2 cellular contexts compared by ENCODE assay signal in the genomic region with DNA sequence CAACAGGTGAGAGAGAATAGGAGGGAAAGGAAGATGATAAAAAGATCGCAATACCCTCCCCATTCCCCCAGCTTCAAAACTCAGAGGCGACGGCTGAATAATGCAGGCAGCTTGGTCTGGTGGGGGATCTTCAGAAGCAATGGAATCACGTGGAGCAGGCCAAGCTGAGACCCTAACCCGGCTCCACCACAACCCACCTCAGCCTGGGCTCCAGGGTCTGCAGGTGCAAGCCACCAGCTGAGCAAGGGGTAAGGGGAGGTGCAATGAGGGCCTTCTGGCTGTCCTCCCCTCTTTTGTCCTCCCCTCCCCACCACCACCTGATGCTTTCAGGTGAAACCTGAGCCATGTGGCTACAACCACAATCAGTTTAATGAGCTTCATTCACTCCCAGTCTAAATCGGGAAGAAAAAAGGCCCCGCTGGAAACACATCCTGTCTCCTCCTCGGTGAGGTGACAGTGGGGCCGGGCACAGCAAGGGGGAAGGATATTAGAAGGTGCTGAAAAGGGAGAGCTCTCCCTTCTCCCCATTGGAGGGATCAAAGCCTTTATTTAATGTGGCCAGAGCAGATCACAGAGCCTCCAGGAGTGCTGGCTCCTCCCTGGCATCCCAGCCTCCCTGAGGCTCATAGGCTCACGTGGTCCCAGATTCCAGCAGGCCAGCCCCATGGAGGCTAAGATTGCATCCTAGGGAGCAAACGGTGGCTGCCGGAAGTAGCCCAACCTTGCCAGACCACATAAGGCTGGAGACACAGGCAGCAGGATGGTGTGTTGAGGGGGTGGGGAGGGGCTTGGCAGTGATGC.
TF ChIP-seq lines count a peak whose summit lies in the region.

No MANE protein-coding gene starts in this region.

TF ChIP-seq in Ishikawa, 13 proteins besides CTCF, POLR2A, EP300 and RAD21 (continued from another document):
- TF ChIP-seq CREB1 (IDR thresholded peaks at IDR 0.05; ENCODE audit: low read depth) (no peak), YY1 (IDR thresholded peaks at IDR 0.05; ENCODE audit: low read depth) (peak; percentile 17; the same call in 1 of the 2 replicates), TAF1 (IDR thresholded peaks at IDR 0.05; ENCODE audit: low read depth) (peak; percentile 50; the same call in 1 of the 2 replicates), TEAD4 (IDR thresholded peaks at IDR 0.05) (peak; percentile 76), NFIC (IDR thresholded peaks at IDR 0.05) (peak; percentile 57)
- TF ChIP-seq, protein P1, sequence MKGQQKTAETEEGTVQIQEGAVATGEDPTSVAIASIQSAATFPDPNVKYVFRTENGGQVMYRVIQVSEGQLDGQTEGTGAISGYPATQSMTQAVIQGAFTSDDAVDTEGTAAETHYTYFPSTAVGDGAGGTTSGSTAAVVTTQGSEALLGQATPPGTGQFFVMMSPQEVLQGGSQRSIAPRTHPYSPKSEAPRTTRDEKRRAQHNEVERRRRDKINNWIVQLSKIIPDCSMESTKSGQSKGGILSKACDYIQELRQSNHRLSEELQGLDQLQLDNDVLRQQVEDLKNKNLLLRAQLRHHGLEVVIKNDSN (IDR thresholded peaks at IDR 0.05) = peak; percentile 93
- TF ChIP-seq, protein P2, sequence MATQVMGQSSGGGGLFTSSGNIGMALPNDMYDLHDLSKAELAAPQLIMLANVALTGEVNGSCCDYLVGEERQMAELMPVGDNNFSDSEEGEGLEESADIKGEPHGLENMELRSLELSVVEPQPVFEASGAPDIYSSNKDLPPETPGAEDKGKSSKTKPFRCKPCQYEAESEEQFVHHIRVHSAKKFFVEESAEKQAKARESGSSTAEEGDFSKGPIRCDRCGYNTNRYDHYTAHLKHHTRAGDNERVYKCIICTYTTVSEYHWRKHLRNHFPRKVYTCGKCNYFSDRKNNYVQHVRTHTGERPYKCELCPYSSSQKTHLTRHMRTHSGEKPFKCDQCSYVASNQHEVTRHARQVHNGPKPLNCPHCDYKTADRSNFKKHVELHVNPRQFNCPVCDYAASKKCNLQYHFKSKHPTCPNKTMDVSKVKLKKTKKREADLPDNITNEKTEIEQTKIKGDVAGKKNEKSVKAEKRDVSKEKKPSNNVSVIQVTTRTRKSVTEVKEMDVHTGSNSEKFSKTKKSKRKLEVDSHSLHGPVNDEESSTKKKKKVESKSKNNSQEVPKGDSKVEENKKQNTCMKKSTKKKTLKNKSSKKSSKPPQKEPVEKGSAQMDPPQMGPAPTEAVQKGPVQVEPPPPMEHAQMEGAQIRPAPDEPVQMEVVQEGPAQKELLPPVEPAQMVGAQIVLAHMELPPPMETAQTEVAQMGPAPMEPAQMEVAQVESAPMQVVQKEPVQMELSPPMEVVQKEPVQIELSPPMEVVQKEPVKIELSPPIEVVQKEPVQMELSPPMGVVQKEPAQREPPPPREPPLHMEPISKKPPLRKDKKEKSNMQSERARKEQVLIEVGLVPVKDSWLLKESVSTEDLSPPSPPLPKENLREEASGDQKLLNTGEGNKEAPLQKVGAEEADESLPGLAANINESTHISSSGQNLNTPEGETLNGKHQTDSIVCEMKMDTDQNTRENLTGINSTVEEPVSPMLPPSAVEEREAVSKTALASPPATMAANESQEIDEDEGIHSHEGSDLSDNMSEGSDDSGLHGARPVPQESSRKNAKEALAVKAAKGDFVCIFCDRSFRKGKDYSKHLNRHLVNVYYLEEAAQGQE (IDR thresholded peaks at IDR 0.05; ENCODE audit: low read depth) = no peak
TF ChIP-seq in Ishikawa: peak in this region for 9.

TF ChIP-seq in H1, 55 proteins besides CTCF, POLR2A, EP300 and RAD21 (continued from another document and continues in another):
- TF ChIP-seq ATF2 (IDR thresholded peaks at IDR 0.05; ENCODE audit: low read length) (no peak), TEAD4 (IDR thresholded peaks at IDR 0.05; ENCODE audit: low read depth, low read length) (peak; percentile 65; the same call in 1 of the 2 replicates), BCL11A (IDR thresholded peaks at IDR 0.05; ENCODE audit: low read depth in 2 of 2, low read length in 2 of 2) (no peak), KDM5A (IDR thresholded peaks at IDR 0.05; ENCODE audit: low read length) (no peak), BRCA1 (IDR thresholded peaks at IDR 0.05; ENCODE audit: low read depth, low read length) (no peak), SRF (IDR thresholded peaks at IDR 0.05; ENCODE audit: low read depth, low read length) (peak; percentile 52), CBX8 (IDR thresholded peaks at IDR 0.05; ENCODE audit: borderline replicate concordance, low read depth, low read length) (no peak), RFX5 (IDR thresholded peaks at IDR 0.05; ENCODE audit: borderline replicate concordance, low read depth, low read length) (no peak), CHD7 (IDR thresholded peaks at IDR 0.05; ENCODE audit: insufficient replicate concordance, low read length) (no peak), CREB1 (IDR thresholded peaks at IDR 0.05) (no peak), SP1 (IDR thresholded peaks at IDR 0.05; ENCODE audit: low read depth, low read length) (no peak), SIN3A (conservative IDR thresholded peaks at IDR 0.05 in 1 of 2, IDR thresholded peaks at IDR 0.05 in 1 of 2; ENCODE audit: low read depth in 1 of 2, low read length in 2 of 2) (no peak), FOSL1 (IDR thresholded peaks at IDR 0.05; ENCODE audit: insufficient read depth, low read depth, low read length) (no peak), TAF1 (IDR thresholded peaks at IDR 0.05; ENCODE audit: low read depth, low read length) (peak; percentile 39; the same call in 1 of the 2 replicates), GABPA (IDR thresholded peaks at IDR 0.05; ENCODE audit: borderline replicate concordance, insufficient read depth, low read length) (no peak), ATF3 (IDR thresholded peaks at IDR 0.05; ENCODE audit: insufficient read depth, low read depth, low read length) (no peak), YY1 (IDR thresholded peaks at IDR 0.05; ENCODE audit: low read depth, low read length) (no peak), SP4 (IDR thresholded peaks at IDR 0.05; ENCODE audit: low read length) (no peak), MAX (IDR thresholded peaks at IDR 0.05) (peak; percentile 41), JUN (IDR thresholded peaks at IDR 0.05; ENCODE audit: low read depth, low read length) (no peak), HDAC2 (IDR thresholded peaks at IDR 0.05; ENCODE audit: borderline replicate concordance in 1 of 2, low read depth in 2 of 2, low read length in 2 of 2) (no peak), POLR2AphosphoS5 (IDR thresholded peaks at IDR 0.05; ENCODE audit: low read depth, low read length) (no peak), CTBP2 (IDR thresholded peaks at IDR 0.05; ENCODE audit: borderline replicate concordance, insufficient read depth, insufficient read length, low read length) (peak; percentile 10), EZH2 (IDR thresholded peaks at IDR 0.05; ENCODE audit: low read depth, low read length, severe bottlenecking) (no peak), ZNF274 (IDR thresholded peaks at IDR 0.05; ENCODE audit: borderline replicate concordance, extremely low read depth, low read length) (no peak), POU5F1 (IDR thresholded peaks at IDR 0.05; ENCODE audit: low read depth, low read length) (no peak), MAFK (IDR thresholded peaks at IDR 0.05; ENCODE audit: low read depth, low read length) (no peak), TAF7 (optimal IDR thresholded peaks at IDR 0.05; ENCODE audit: borderline replicate concordance, low read depth, low read length) (no peak), SIX5 (IDR thresholded peaks at IDR 0.05; ENCODE audit: low read depth, low read length) (no peak), PHF8 (conservative IDR thresholded peaks at IDR 0.05; ENCODE audit: low read depth, low read length) (no peak), RNF2 (IDR thresholded peaks at IDR 0.05; ENCODE audit: borderline replicate concordance, low read depth, low read length, missing control alignments, poor library complexity, severe bottlenecking) (no peak), TCF12 (IDR thresholded peaks at IDR 0.05; ENCODE audit: low read depth, low read length) (0 out of 2 replicates have a peak, but pooled peaks have one; percentile 77), JUND (IDR thresholded peaks at IDR 0.05; ENCODE audit: low read length) (no peak), SAP30 (IDR thresholded peaks at IDR 0.05; ENCODE audit: insufficient read depth, insufficient replicate concordance, low read length) (no peak), HDAC6 (IDR thresholded peaks at IDR 0.05; ENCODE audit: low read depth, low read length) (no peak)
- TF ChIP-seq, protein P3, sequence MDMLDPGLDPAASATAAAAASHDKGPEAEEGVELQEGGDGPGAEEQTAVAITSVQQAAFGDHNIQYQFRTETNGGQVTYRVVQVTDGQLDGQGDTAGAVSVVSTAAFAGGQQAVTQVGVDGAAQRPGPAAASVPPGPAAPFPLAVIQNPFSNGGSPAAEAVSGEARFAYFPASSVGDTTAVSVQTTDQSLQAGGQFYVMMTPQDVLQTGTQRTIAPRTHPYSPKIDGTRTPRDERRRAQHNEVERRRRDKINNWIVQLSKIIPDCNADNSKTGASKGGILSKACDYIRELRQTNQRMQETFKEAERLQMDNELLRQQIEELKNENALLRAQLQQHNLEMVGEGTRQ (IDR thresholded peaks at IDR 0.05; ENCODE audit: low read length) = peak; percentile 63
